In the genomic region with DNA sequence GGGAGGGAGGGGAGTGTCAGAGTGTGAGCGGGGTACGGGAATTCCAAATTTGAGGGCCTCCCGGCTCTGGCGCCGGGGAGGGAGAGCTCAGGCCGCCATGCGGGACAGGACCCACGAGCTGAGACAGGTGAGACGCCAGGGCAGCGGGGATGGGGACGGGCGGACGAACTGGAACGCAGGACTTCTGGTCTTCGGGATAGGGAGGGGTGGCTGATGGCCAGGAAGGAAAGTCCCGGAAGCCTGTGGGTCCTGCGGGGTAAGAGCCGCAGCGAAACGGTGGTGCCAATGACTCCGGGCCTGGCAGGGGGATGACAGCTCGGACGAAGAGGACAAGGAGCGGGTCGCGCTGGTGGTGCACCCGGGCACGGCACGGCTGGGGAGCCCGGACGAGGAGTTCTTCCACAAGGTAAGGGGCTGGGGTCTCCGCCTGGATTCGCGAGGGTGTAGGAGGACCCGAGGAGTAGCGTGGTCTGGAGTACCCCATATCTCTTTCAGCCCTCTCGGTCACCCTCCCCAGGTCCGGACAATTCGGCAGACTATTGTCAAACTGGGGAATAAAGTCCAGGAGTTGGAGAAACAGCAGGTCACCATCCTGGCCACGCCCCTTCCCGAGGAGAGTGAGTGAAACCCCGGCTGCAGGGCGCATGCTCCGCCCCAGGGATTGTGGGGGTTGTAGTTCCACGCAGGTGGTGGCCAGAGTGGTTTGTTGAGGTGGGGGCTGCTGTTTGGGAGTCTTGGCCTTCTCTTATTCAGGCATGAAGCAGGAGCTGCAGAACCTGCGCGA, we compare ENCODE assay signal across 8 cellular contexts.
DNase-seq lines count a peak whose midpoint lies in the region; ATAC-seq lines count a peak whose summit lies in the region.

No MANE protein-coding gene starts in this region.

- DNase-seq in ACHN (peak; percentile 90), NCI-H345 treated with DMSO at 0.1 percent for 48 hours (lab: John Stamatoyannopoulos, UW; ENCODE audit: unreplicated experiment) (peak; percentile 84), cerebellar cortex (ENCODE audit: low spot score) (peak; percentile 93), kidney glomerular epithelial cell (lab: John Stamatoyannopoulos, UW) (peak; percentile 39)
- peak; percentile 85 for DNase-seq in activated CD4-positive, CD25-positive, alpha-beta regulatory T cell treated with anti-CD3 and anti-CD28 coated beads, Interleukin-2, amount 50 U/mL, for 72 hours
- DNase-seq in stimulated activated CD4-positive, alpha-beta T cell treated with anti-CD3 and anti-CD28 coated beads, Interleukin-15, amount 100 ng/mL, for 24 hours, result peak; percentile 93

- in situ Hi-C loops in ACHN (cut with HindIII; ENCODE audit: low pct_ligation_motif_present, low pct_unique_long_range_greater_than_20kb, low sequenced_read_pairs), result no loop called here

- peak; percentile 37 for ATAC-seq in GM18867 (IDR thresholded peaks at IDR 0.05; ENCODE audit: unreplicated experiment)
- peak; percentile 30 for ATAC-seq in HG03139 (IDR thresholded peaks at IDR 0.05; ENCODE audit: unreplicated experiment)

Comparison
In these comparisons a context has a peak if more than half of its experiments do, and no peak if none do; other contexts are left out.
1. Peak in every context shown above with its lines: DNase-seq and ATAC-seq.
2. DNase-seq: peak in every context shown above with its lines; median percentile 93 in cerebellar cortex; 93 in stimulated activated CD4-positive, alpha-beta T cell treated with anti-CD3 and anti-CD28 coated beads, Interleukin-15, amount 100 ng/mL, for 24 hours; 90 in ACHN; 85 in activated CD4-positive, CD25-positive, alpha-beta regulatory T cell treated with anti-CD3 and anti-CD28 coated beads, Interleukin-2, amount 50 U/mL, for 72 hours; 84 in NCI-H345 treated with DMSO at 0.1 percent for 48 hours; 39 in kidney glomerular epithelial cell.